8 cellular contexts compared by ENCODE assay signal in genomic region chr3:52471371-52472238, GRCh38. TPM values are rescaled to one million over a fixed set of nuclear protein-coding genes. Genes with fewer than 3 reads are reported as not detected.
DNase-seq lines count a peak whose midpoint lies in the region; ATAC-seq and TF ChIP-seq lines count a peak whose summit lies in the region.

No MANE protein-coding gene starts in this region.

- H3K36me3 ChIP-seq in OCI-LY3 (replicated peaks; ENCODE audit: low read depth, low read length) (peaks cover 39% of the 10 kb centered on the region), lower lobe of right lung (peaks cover 74% of the 10 kb centered on the region), tibial nerve (peaks cover 0 to 71% (median 3%) of the 10 kb centered on the region in 3 donors)

- no peaks in the 10 kb centered on the region for H4K20me1 ChIP-seq in OCI-LY3 (ENCODE audit: insufficient read depth, low read length)

- H3K27ac ChIP-seq in OCI-LY3 (ENCODE audit: low read length), result no peak overlapping the region
- no peak overlapping the region for H3K27ac ChIP-seq in lower lobe of right lung
- H3K27ac ChIP-seq in tibial nerve, result peak overlapping the region in 1 of 4 donors; percentile 50

- no peak overlapping the region for H3K9ac ChIP-seq in OCI-LY3 (ENCODE audit: low read length)

- TF ChIP-seq CTCF in GM12873 (IDR thresholded peaks at IDR 0.05; ENCODE audit: insufficient read depth, low read depth, low read length, missing control alignments), result peak; percentile 84
- TF ChIP-seq CTCF in OCI-LY3 (IDR thresholded peaks at IDR 0.05; ENCODE audit: low read depth, low read length), result peak; percentile 46
- TF ChIP-seq CTCF in lower lobe of right lung (IDR thresholded peaks at IDR 0.05), result peak; percentile 83
- TF ChIP-seq CTCF in tibial nerve (IDR thresholded peaks at IDR 0.05), result peak; percentile 56 to 76 (median 71)

- peak in 1 of 2 donors; percentile 18 for TF ChIP-seq EP300 in tibial nerve (IDR thresholded peaks at IDR 0.05)

- H3K9me3 ChIP-seq in OCI-LY3 (ENCODE audit: insufficient read depth, low read length) (no peaks in the 10 kb centered on the region), lower lobe of right lung (no peaks in the 10 kb centered on the region), tibial nerve (no peaks in the 10 kb centered on the region)

- H3K4me1 ChIP-seq in OCI-LY3 (ENCODE audit: low read length) (no peaks in the 10 kb centered on the region), lower lobe of right lung (peaks cover 55% of the 10 kb centered on the region), tibial nerve (peaks cover 0 to 70% (median 20%) of the 10 kb centered on the region in 4 donors)

- H3K4me3 ChIP-seq in OCI-LY3 (ENCODE audit: low read length) (no peak overlapping the region), lower lobe of right lung (no peak overlapping the region), tibial nerve (no peak overlapping the region)

- H3K27me3 ChIP-seq in OCI-LY3 (ENCODE audit: low read depth, low read length), result no peaks in the 10 kb centered on the region
- no peaks in the 10 kb centered on the region for H3K27me3 ChIP-seq in lower lobe of right lung (ENCODE audit: low read depth)
- no peaks in the 10 kb centered on the region for H3K27me3 ChIP-seq in tibial nerve

- WGBS in tibial nerve, 2 donors, result 59 to 66% methylated on average over 12 to 26 of the region's 26 CpGs

- peak; percentile 84 to 87 for ATAC-seq in lower lobe of right lung
- no peak for ATAC-seq in GM21619 (IDR thresholded peaks at IDR 0.05; ENCODE audit: unreplicated experiment)
- no peak for ATAC-seq in HG02970 (IDR thresholded peaks at IDR 0.05; ENCODE audit: low FRiP score, unreplicated experiment)

- DNase-seq in cerebellum (ENCODE audit: low spot score), result peak; percentile 62
- DNase-seq in lower lobe of right lung, result peak; percentile 82
- DNase-seq in tibial nerve (ENCODE audit: low spot score in 2 of 2), result peak; percentile 55 to 67
- no peak for DNase-seq in mesenteric fat pad (ENCODE audit: low spot score)

- TF ChIP-seq POLR2A in tibial nerve (IDR thresholded peaks at IDR 0.05), result no peak

- H2AFZ ChIP-seq in OCI-LY3 (ENCODE audit: low read depth, low read length), result no peak overlapping the region

- H3K79me2 ChIP-seq in OCI-LY3 (ENCODE audit: low read length), result no peaks in the 10 kb centered on the region

- intact Hi-C loops in lower lobe of right lung (cut with DNase I), result no loop called here

- H3K4me2 ChIP-seq in OCI-LY3 (ENCODE audit: low read length), result no peak overlapping the region

RNA-seq across cellular contexts. Expression of gene NISCH, which starts 16.2 kb away (rescaled TPM):
- total RNA-seq in cerebellum, result 93.2 TPM
- 90.2 TPM for total RNA-seq in lower lobe of right lung
- 100 to 1,000 TPM; 192 to 305 (median 232) TPM for total RNA-seq in tibial nerve
- 71.6 TPM for total RNA-seq in mesenteric fat pad

RNA-seq across cellular contexts. Expression of gene TNNC1, which starts 17.8 kb away (rescaled TPM):
- 0.64 TPM for total RNA-seq in cerebellum
- 44.0 TPM for total RNA-seq in lower lobe of right lung
- 100 to 1,000 TPM; 235 to 624 (median 535) TPM for total RNA-seq in tibial nerve
- not detected for total RNA-seq in mesenteric fat pad

RNA-seq across cellular contexts. Expression of gene STAB1, which starts 23.5 kb away (rescaled TPM):
- 19.8 TPM for total RNA-seq in cerebellum
- total RNA-seq in lower lobe of right lung, result 133 TPM
- total RNA-seq in tibial nerve, result 100 to 1,000 TPM; 167 to 527 (median 264) TPM
- total RNA-seq in mesenteric fat pad, result 557 TPM

RNA-seq across cellular contexts. Expression of gene SEMA3G, which starts 26.7 kb away (rescaled TPM):
- 3.3 TPM for total RNA-seq in cerebellum
- 23.6 TPM for total RNA-seq in lower lobe of right lung
- 10 to 100 TPM; 11.5 to 67.5 (median 32.7) TPM for total RNA-seq in tibial nerve
- total RNA-seq in mesenteric fat pad, result 144 TPM

Comparison
In these comparisons a context has a peak if more than half of its experiments do, and no peak if none do; other contexts are left out.
1. ATAC-seq: peak in lower lobe of right lung (2 of 2); none in GM21619 (single experiment) and HG02970 (single experiment).
2. RNA of gene TNNC1, which starts 17.8 kb away (total RNA-seq): 235 to 624 TPM in tibial nerve and 44.0 TPM in lower lobe of right lung (single experiment); 0.64 TPM in cerebellum (single experiment) and not detected in mesenteric fat pad (single experiment); every median in the first group is over 10 times any median in the second.
3. Peak in every context shown above with its lines, with median percentiles within 50 percentile points of each other: CTCF ChIP-seq.